8 cellular contexts compared by ENCODE assay signal in genomic region chr19:47428177-47428894, GRCh38. TPM values are rescaled to one million over a fixed set of nuclear protein-coding genes. Genes with fewer than 3 reads are reported as not detected.
A peak's percentile ranks its signal among the peaks of the same experiment; 100 is the strongest.
DNase-seq lines count a peak whose midpoint lies in the region; ATAC-seq and TF ChIP-seq lines count a peak whose summit lies in the region.

No MANE protein-coding gene starts in this region.

- H3K9ac ChIP-seq in Karpas-422 (ENCODE audit: low read length) = peak overlapping the region; percentile 46

- DNase-seq in Karpas-422 (peak; percentile 100), PC-9 (peak; percentile 88 to 92), fibroblast of gingiva (ENCODE audit: low read depth) (peak; percentile 96)
- peak; percentile 74 for DNase-seq in activated T-cell treated with anti-CD3 and anti-CD28 coated beads, Interleukin-2, amount 50 U/mL, for 1 hour
- DNase-seq in naive thymus-derived CD4-positive, alpha-beta T cell = peak; percentile 50 to 91 (median 71)

- H3K27me3 ChIP-seq in DOHH2 (ENCODE audit: control insufficient read depth, low read length) (peaks cover 7% of the 10 kb centered on the region), Karpas-422 (ENCODE audit: low read length) (no peaks in the 10 kb centered on the region), PC-9 (ENCODE audit: insufficient read depth, low read depth) (peaks cover 18% of the 10 kb centered on the region)
- H3K27me3 ChIP-seq in naive thymus-derived CD4-positive, alpha-beta T cell (ENCODE audit: control insufficient read depth in 2 of 2, insufficient read depth in 2 of 2, low read length in 2 of 2) = peaks cover 10 to 12% of the 10 kb centered on the region in 2 donors

- peak; percentile 91 for ATAC-seq in naive thymus-derived CD4-positive, alpha-beta T cell
- ATAC-seq in stimulated activated memory B cell treated with anti-CD40 and anti-IgM and Interleukin-4, amounts not matched to agents 10 μg/mL and 1 μg/mL and 100 μg/mL, for 72 hours = peak; percentile 39
- ATAC-seq in GM18873 (IDR thresholded peaks at IDR 0.05; ENCODE audit: low FRiP score, unreplicated experiment) = no peak

- H4K20me1 ChIP-seq in DOHH2 (ENCODE audit: control insufficient read depth, insufficient read depth, low read depth, low read length) = no peaks in the 10 kb centered on the region
- H4K20me1 ChIP-seq in Karpas-422 (ENCODE audit: insufficient read depth, low read depth, low read length) = no peaks in the 10 kb centered on the region
- no peaks in the 10 kb centered on the region for H4K20me1 ChIP-seq in PC-9 (ENCODE audit: insufficient read depth)

- H3K27ac Mint-ChIP-seq in naive thymus-derived CD4-positive, alpha-beta T cell = no peak overlapping the region
- H3K27ac Mint-ChIP-seq in stimulated activated memory B cell treated with anti-CD40 and anti-IgM and Interleukin-4, amounts not matched to agents 10 μg/mL and 1 μg/mL and 100 μg/mL, for 72 hours = no peak overlapping the region

- H3K4me1 ChIP-seq in DOHH2 (ENCODE audit: control insufficient read depth, low read length) (peaks cover 41% of the 10 kb centered on the region), Karpas-422 (ENCODE audit: low read length) (peaks cover 27% of the 10 kb centered on the region), PC-9 (replicated peaks; ENCODE audit: insufficient read depth) (peaks cover 22% of the 10 kb centered on the region)
- peaks cover 10 to 34% of the 10 kb centered on the region in 2 donors for H3K4me1 ChIP-seq in naive thymus-derived CD4-positive, alpha-beta T cell (ENCODE audit: control insufficient read depth in 2 of 2, insufficient read depth in 2 of 2, low read length in 2 of 2)

- H3K79me2 ChIP-seq in DOHH2 (ENCODE audit: control insufficient read depth, low read length) (no peaks in the 10 kb centered on the region), Karpas-422 (ENCODE audit: low read length) (no peaks in the 10 kb centered on the region), PC-9 (ENCODE audit: low read depth) (no peaks in the 10 kb centered on the region)

- H3K4me3 ChIP-seq in DOHH2 (ENCODE audit: low read length) (peak overlapping the region; percentile 63), Karpas-422 (ENCODE audit: low read length) (peak overlapping the region; percentile 58), PC-9 (peak overlapping the region; percentile 33; the same call in 1 of the 2 replicates)
- H3K4me3 ChIP-seq in naive thymus-derived CD4-positive, alpha-beta T cell (ENCODE audit: low read length) = peak overlapping the region; percentile 50

- H3K27me3 Mint-ChIP-seq in naive thymus-derived CD4-positive, alpha-beta T cell = peaks cover 39 to 47% (median 44%) of the 10 kb centered on the region in 5 donors
- H3K27me3 Mint-ChIP-seq in stimulated activated memory B cell treated with anti-CD40 and anti-IgM and Interleukin-4, amounts not matched to agents 10 μg/mL and 1 μg/mL and 100 μg/mL, for 72 hours = peaks cover 58% of the 10 kb centered on the region

- peak overlapping the region; percentile 56 for H3K27ac ChIP-seq in DOHH2 (ENCODE audit: low read depth, low read length)
- H3K27ac ChIP-seq in Karpas-422 (ENCODE audit: low read length) = no peak overlapping the region
- H3K27ac ChIP-seq in PC-9 = 0 out of 2 replicates have a peak overlapping the region, but pooled peaks have one; percentile 19
- H3K27ac ChIP-seq in naive thymus-derived CD4-positive, alpha-beta T cell (ENCODE audit: low read depth, low read length) = no peak overlapping the region

- H3K36me3 Mint-ChIP-seq in naive thymus-derived CD4-positive, alpha-beta T cell = peaks cover 0 to 2% (median 0%) of the 10 kb centered on the region in 5 donors
- peaks cover 4% of the 10 kb centered on the region for H3K36me3 Mint-ChIP-seq in stimulated activated memory B cell treated with anti-CD40 and anti-IgM and Interleukin-4, amounts not matched to agents 10 μg/mL and 1 μg/mL and 100 μg/mL, for 72 hours

- H3K4me1 Mint-ChIP-seq in naive thymus-derived CD4-positive, alpha-beta T cell = peaks cover under 1 to 23% (median 10%) of the 10 kb centered on the region in 7 donors
- peaks cover 10% of the 10 kb centered on the region for H3K4me1 Mint-ChIP-seq in stimulated activated memory B cell treated with anti-CD40 and anti-IgM and Interleukin-4, amounts not matched to agents 10 μg/mL and 1 μg/mL and 100 μg/mL, for 72 hours

- H3K9me3 ChIP-seq in DOHH2 (ENCODE audit: control insufficient read depth, insufficient read depth, low read length) = no peaks in the 10 kb centered on the region
- no peaks in the 10 kb centered on the region for H3K9me3 ChIP-seq in Karpas-422 (ENCODE audit: low read length)
- no peaks in the 10 kb centered on the region for H3K9me3 ChIP-seq in PC-9 (ENCODE audit: insufficient read depth, low read depth)
- no peaks in the 10 kb centered on the region for H3K9me3 ChIP-seq in naive thymus-derived CD4-positive, alpha-beta T cell (ENCODE audit: control insufficient read depth in 2 of 3, low read length in 3 of 3)

- BruUV-seq in PC-9 (replicated peaks; lab: Mats Ljungman, UMichigan) = no TSS peak

- H3K4me2 ChIP-seq in DOHH2 (ENCODE audit: low read length) (peak overlapping the region; percentile 73), Karpas-422 (ENCODE audit: low read depth, low read length, poor library complexity, severe bottlenecking) (peak overlapping the region; percentile 81), PC-9 (peak overlapping the region; percentile 86)

- no peaks in the 10 kb centered on the region for H3K9me2 ChIP-seq in DOHH2 (replicated peaks; ENCODE audit: control insufficient read depth, low read length)
- H3K9me2 ChIP-seq in Karpas-422 (replicated peaks; ENCODE audit: insufficient read depth, low read length) = no peaks in the 10 kb centered on the region
- H3K9me2 ChIP-seq in PC-9 (ENCODE audit: insufficient read depth) = no peaks in the 10 kb centered on the region

- no peak overlapping the region for H3K4me3 Mint-ChIP-seq in naive thymus-derived CD4-positive, alpha-beta T cell
- no peak overlapping the region for H3K4me3 Mint-ChIP-seq in stimulated activated memory B cell treated with anti-CD40 and anti-IgM and Interleukin-4, amounts not matched to agents 10 μg/mL and 1 μg/mL and 100 μg/mL, for 72 hours

- H3K36me3 ChIP-seq in DOHH2 (ENCODE audit: control insufficient read depth, low read length) = no peaks in the 10 kb centered on the region
- H3K36me3 ChIP-seq in Karpas-422 (ENCODE audit: insufficient read depth, low read length) = no peaks in the 10 kb centered on the region
- no peaks in the 10 kb centered on the region for H3K36me3 ChIP-seq in PC-9 (ENCODE audit: low read depth)
- no peaks in the 10 kb centered on the region for H3K36me3 ChIP-seq in naive thymus-derived CD4-positive, alpha-beta T cell (ENCODE audit: control insufficient read depth in 2 of 3, insufficient read depth in 3 of 3, low read length in 3 of 3)

- POLR2A ChIA-PET in PC-9 (lab: Charles Lee; ENCODE audit: unreplicated experiment) = interaction anchor here (0.5 to 0.6 kb wide), 3 partner anchors 26 to 315 kb away, joined by 6 to 17 read pairs (median 6); partner anchors contain the start of gene ZC3H4
- POLR2A ChIA-PET in naive thymus-derived CD4-positive, alpha-beta T cell (lab: Charles Lee) = interaction anchor here (0.7 to 1.1 kb wide), 2 partner anchors 57 to 317 kb away, joined by 3 to 4 read pairs; partner anchors contain the start of gene NOP53

- peaks cover 12% of the 10 kb centered on the region for H3F3A ChIP-seq in DOHH2 (ENCODE audit: control insufficient read depth, insufficient read depth)
- H3F3A ChIP-seq in PC-9 (ENCODE audit: insufficient read depth, low read depth) = peaks cover 32% of the 10 kb centered on the region

- CTCF ChIA-PET in PC-9 (lab: Charles Lee) = interaction anchor here (0.5 to 1.7 kb wide), 20 partner anchors 8 to 399 kb away, joined by 3 to 18 read pairs (median 4); partner anchors contain the start of gene DHX34
- CTCF ChIA-PET in naive thymus-derived CD4-positive, alpha-beta T cell (lab: Charles Lee) = interaction anchor here (0.5 to 2.3 kb wide), 10 partner anchors 8 to 1219 kb away, joined by 3 to 9 read pairs (median 4); no protein-coding TSS in a partner anchor

- intact Hi-C loops in PC-9 (cut with micrococcal nuclease; ENCODE audit: unreplicated experiment) = loop anchor here (10.0 kb wide), 1 partner anchor 414 kb away; the partner anchor contains the start of gene NPAS1
- intact Hi-C loops in naive thymus-derived CD4-positive, alpha-beta T cell (cut with micrococcal nuclease) = loop anchor here in 1 of 2 donors (1.0 kb wide), 1 partner anchor 317 kb away; the partner anchor contains the start of gene NOP53

- TF ChIP-seq CTCF in DOHH2 (IDR thresholded peaks at IDR 0.05; ENCODE audit: low read depth, low read length, poor library complexity, severe bottlenecking) (no peak), PC-9 (conservative IDR thresholded peaks at IDR 0.05) (no peak)

- H3K9me3 Mint-ChIP-seq in naive thymus-derived CD4-positive, alpha-beta T cell = peaks cover 0 to 2% (median 0%) of the 10 kb centered on the region in 11 donors
- H3K9me3 Mint-ChIP-seq in stimulated activated memory B cell treated with anti-CD40 and anti-IgM and Interleukin-4, amounts not matched to agents 10 μg/mL and 1 μg/mL and 100 μg/mL, for 72 hours = no peaks in the 10 kb centered on the region

- H2AFZ ChIP-seq in Karpas-422 (ENCODE audit: low read length) (peak overlapping the region; percentile 68), PC-9 (peak overlapping the region; percentile 62; the same call in 1 of the 2 replicates)

RNA-seq across cellular contexts. Expression of gene MEIS3, which starts 9.0 kb away (rescaled TPM):
- total RNA-seq in Karpas-422 (2014; rRNA removed; shearing (Covaris generic); ENCODE audit: low replicate concordance) = 3.3 and 11.2 TPM in 2 replicates
- total RNA-seq in PC-9 (2021) = 1.9 and 4.9 TPM in 2 replicates
- under 1 TPM in 1 of 5 experiments, not detected in 4; 0.17 TPM for total RNA-seq in naive thymus-derived CD4-positive, alpha-beta T cell
- polyA plus RNA-seq in naive thymus-derived CD4-positive, alpha-beta T cell = not detected

RNA-seq across cellular contexts. Expression of gene SLC8A2, which starts 43.4 kb away (rescaled TPM):
- 0.22 TPM in 1 of 2 replicates, not detected in the other for total RNA-seq in Karpas-422 (2014; rRNA removed; shearing (Covaris generic); ENCODE audit: low replicate concordance)
- not detected in 2 replicates for total RNA-seq in PC-9 (2021)
- total RNA-seq in naive thymus-derived CD4-positive, alpha-beta T cell = under 1 TPM in 3 of 5 experiments, not detected in 2; 0.05 to 0.19 (median 0.19) TPM
- not detected for polyA plus RNA-seq in naive thymus-derived CD4-positive, alpha-beta T cell

RNA-seq across cellular contexts. Expression of gene KPTN, which starts 55.7 kb away (rescaled TPM):
- total RNA-seq in Karpas-422 (2014; rRNA removed; shearing (Covaris generic); ENCODE audit: low replicate concordance) = 6.2 and 11.1 TPM in 2 replicates
- 20.8 and 24.2 TPM in 2 replicates for total RNA-seq in PC-9 (2021)
- total RNA-seq in naive thymus-derived CD4-positive, alpha-beta T cell = 1 to 10 TPM; 5.1 to 9.2 (median 6.7) TPM
- 1 to 10 TPM; 4.4 to 8.1 TPM for polyA plus RNA-seq in naive thymus-derived CD4-positive, alpha-beta T cell

Comparison
In these comparisons a context has a peak if more than half of its experiments do, and no peak if none do; other contexts are left out.
1. H3K27ac ChIP-seq: peak in DOHH2 (single experiment) and PC-9 (single experiment); none in Karpas-422 (single experiment) and naive thymus-derived CD4-positive, alpha-beta T cell (single experiment).
2. Peak in every context shown above with its lines, with median percentiles within 50 percentile points of each other: H3K4me2 ChIP-seq, H3K4me3 ChIP-seq and DNase-seq.